Comparison of ENCODE assay signal across 9 cellular contexts in genomic region chr10:43421201-43421507, GRCh38. TPM values are rescaled to one million over a fixed set of nuclear protein-coding genes. Genes with fewer than 3 reads are reported as not detected.
DNase-seq lines count a peak whose midpoint lies in the region; ATAC-seq, FAIRE-seq and TF ChIP-seq lines count a peak whose summit lies in the region.
"Had no signal": no experiment of that assay in that cellular context is flagged by ENCODE, and none has a peak within 500 bp of the region (broad histone marks: within the 10 kb centered on the region; RNA-seq: fewer than 3 reads in every experiment).

No MANE protein-coding gene starts in this region.

- peaks cover 9% of the 10 kb centered on the region for H3K79me1 ChIP-seq in trophoblast cell (ENCODE audit: low read length)

- no peaks in the 10 kb centered on the region for H3K9me1 ChIP-seq in endothelial cell of umbilical vein (replicated peaks; ENCODE audit: control insufficient read depth, extremely low read depth, insufficient read depth, low read length)

- H3K4me2 ChIP-seq in OCI-LY3 (ENCODE audit: low read length) (peak overlapping the region; percentile 94), endothelial cell of umbilical vein (ENCODE audit: insufficient read depth, low read length) (peak overlapping the region; percentile 50), trophoblast cell (ENCODE audit: low read length) (peak overlapping the region; percentile 73)

- H3K4ac ChIP-seq in trophoblast cell (ENCODE audit: low read depth, low read length) = no peak overlapping the region

- no peak overlapping the region for H4K12ac ChIP-seq in trophoblast cell (ENCODE audit: low read depth, low read length)

- H3K27ac ChIP-seq in OCI-LY3 (ENCODE audit: low read length) = peak overlapping the region; percentile 85
- H3K27ac ChIP-seq in endothelial cell of umbilical vein (ENCODE audit: insufficient read depth, low read depth, low read length) = peak overlapping the region; percentile 68
- H3K27ac ChIP-seq in trophoblast cell (ENCODE audit: low read depth, low read length) = peak overlapping the region; percentile 74

- H3K18ac ChIP-seq in trophoblast cell (ENCODE audit: low read length) = no peak overlapping the region

- WGBS in trophoblast cell (ENCODE audit: extremely low coverage, insufficient coverage, insufficient read length) = no CpG with 5 or more reads among the region's 4 CpGs

- H2AFZ ChIP-seq in OCI-LY3 (ENCODE audit: low read depth, low read length) = peak overlapping the region; percentile 89
- peak overlapping the region; percentile 86 for H2AFZ ChIP-seq in endothelial cell of umbilical vein (ENCODE audit: low read depth, low read length)
- peak overlapping the region; percentile 66 for H2AFZ ChIP-seq in trophoblast cell (ENCODE audit: insufficient read depth, low read length, poor library complexity)

- H3K4me1 ChIP-seq in ES-I3 (ENCODE audit: insufficient read depth, low read length) = no peaks in the 10 kb centered on the region
- H3K4me1 ChIP-seq in OCI-LY3 (ENCODE audit: low read length) = peaks cover 20% of the 10 kb centered on the region
- peaks cover 16% of the 10 kb centered on the region for H3K4me1 ChIP-seq in endothelial cell of umbilical vein (ENCODE audit: control insufficient read depth, extremely low read depth, insufficient read depth, low read length)
- H3K4me1 ChIP-seq in trophoblast cell (ENCODE audit: control insufficient read depth in 1 of 2, insufficient read depth in 2 of 2, low read length in 2 of 2) = peaks cover 5 to 8% of the 10 kb centered on the region in 2 experiments

- dilution Hi-C loops in endothelial cell of umbilical vein (cut with MboI; ENCODE audit: extremely low pct_ligation_motif_present, low sequenced_read_pairs) = no loop called here

- ATAC-seq in GM18858 (IDR thresholded peaks at IDR 0.05; ENCODE audit: unreplicated experiment) = no peak

- peak overlapping the region; percentile 40 for H4K91ac ChIP-seq in trophoblast cell (ENCODE audit: low read depth, low read length)

- TF ChIP-seq POLR2A in endothelial cell of umbilical vein (IDR thresholded peaks at IDR 0.05; ENCODE audit: low read depth, low read length) (no peak), GM12892 (IDR thresholded peaks at IDR 0.05; ENCODE audit: low read depth, low read length) (no peak)

- H3K79me2 ChIP-seq in OCI-LY3 (ENCODE audit: low read length) (no peaks in the 10 kb centered on the region), endothelial cell of umbilical vein (ENCODE audit: control insufficient read depth, insufficient read depth, low read length) (no peaks in the 10 kb centered on the region), trophoblast cell (ENCODE audit: control insufficient read depth, insufficient read depth, low read length, poor library complexity) (no peaks in the 10 kb centered on the region)

- CTCF ChIA-PET in endothelial cell of umbilical vein (lab: Charles Lee) = interaction anchor here (2.1 kb wide), 1 partner anchor 14 kb away, joined by 8 read pairs; no protein-coding TSS in a partner anchor

- H2BK120ac ChIP-seq in trophoblast cell (ENCODE audit: insufficient read depth, low read length, poor library complexity) = no peak overlapping the region

- intact Hi-C loops in endothelial cell of umbilical vein (cut with micrococcal nuclease) = no loop called here

- H3K14ac ChIP-seq in trophoblast cell (ENCODE audit: low read length) = no peak overlapping the region

- no peak overlapping the region for H2BK12ac ChIP-seq in trophoblast cell (ENCODE audit: low read length)

- H3K4me3 ChIP-seq in OCI-LY3 (ENCODE audit: low read length) (peak overlapping the region; percentile 86), endothelial cell of umbilical vein (replicated peaks in 1 of 3; ENCODE audit: insufficient read depth in 1 of 3, low read depth in 1 of 3, low read length in 3 of 3) (peak overlapping the region in 2 of 3 experiments; percentile 37 to 42), trophoblast cell (ENCODE audit: low read depth, low read length) (no peak overlapping the region)

- no peak overlapping the region for H4K8ac ChIP-seq in trophoblast cell (ENCODE audit: low read depth, low read length)

- POLR2A ChIA-PET in endothelial cell of umbilical vein (lab: Charles Lee) = interaction anchor here (1.2 kb wide), 1 partner anchor 16 kb away, joined by 4 read pairs; the partner anchor contains the start of gene ZNF487

- H3K36me3 ChIP-seq in ES-I3 (ENCODE audit: insufficient read depth, low read length) = no peaks in the 10 kb centered on the region
- no peaks in the 10 kb centered on the region for H3K36me3 ChIP-seq in OCI-LY3 (replicated peaks; ENCODE audit: low read depth, low read length)
- no peaks in the 10 kb centered on the region for H3K36me3 ChIP-seq in endothelial cell of umbilical vein (ENCODE audit: control insufficient read depth in 2 of 2, extremely low read depth in 1 of 2, insufficient read depth in 2 of 2, low read length in 2 of 2)
- H3K36me3 ChIP-seq in trophoblast cell (ENCODE audit: control insufficient read depth in 1 of 2, insufficient read depth in 2 of 2, low read length in 2 of 2) = no peaks in the 10 kb centered on the region

- no peak for FAIRE-seq in endothelial cell of umbilical vein (lab: Jason Lieb, UNC)
- FAIRE-seq in GM12892 (lab: Jason Lieb, UNC) = no peak

- no peak overlapping the region for H3K23ac ChIP-seq in trophoblast cell (ENCODE audit: low read length)

- DNase-seq in endothelial cell of umbilical vein (ENCODE audit: low read depth, low spot score) (no peak), trophoblast cell (no peak), DMS79 (lab: John Stamatoyannopoulos, UW) (no peak), DMS114 treated with DMSO at 0.1 percent for 48 hours (lab: John Stamatoyannopoulos, UW; ENCODE audit: unreplicated experiment) (no peak), GM12892 (ENCODE audit: insufficient read length) (no peak)

- H2AK5ac ChIP-seq in trophoblast cell (ENCODE audit: low read length) = no peak overlapping the region

- no peak overlapping the region for H2BK5ac ChIP-seq in trophoblast cell (ENCODE audit: low read depth, low read length, poor library complexity)

- no peaks in the 10 kb centered on the region for H4K20me1 ChIP-seq in OCI-LY3 (ENCODE audit: insufficient read depth, low read length)
- no peaks in the 10 kb centered on the region for H4K20me1 ChIP-seq in endothelial cell of umbilical vein (replicated peaks; ENCODE audit: control insufficient read depth, extremely low read depth, insufficient read depth, low read length)

- no peaks in the 10 kb centered on the region for H3K27me3 ChIP-seq in OCI-LY3 (ENCODE audit: low read depth, low read length)
- no peaks in the 10 kb centered on the region for H3K27me3 ChIP-seq in endothelial cell of umbilical vein (ENCODE audit: control insufficient read depth in 2 of 2, insufficient read depth in 2 of 2, low read length in 2 of 2)
- no peaks in the 10 kb centered on the region for H3K27me3 ChIP-seq in trophoblast cell (ENCODE audit: insufficient read depth, low read length)

- H3K9me3 ChIP-seq in ES-I3 (ENCODE audit: control insufficient read depth, insufficient read depth, low read length) (no peaks in the 10 kb centered on the region), OCI-LY3 (ENCODE audit: insufficient read depth, low read length) (no peaks in the 10 kb centered on the region), endothelial cell of umbilical vein (replicated peaks; ENCODE audit: control insufficient read depth, insufficient read depth, low read length) (no peaks in the 10 kb centered on the region), trophoblast cell (ENCODE audit: insufficient read depth, low read depth, low read length) (no peaks in the 10 kb centered on the region)

- peak overlapping the region; percentile 48 for H3K9ac ChIP-seq in ES-I3 (ENCODE audit: low read depth, low read length)
- H3K9ac ChIP-seq in OCI-LY3 (ENCODE audit: low read length) = peak overlapping the region; percentile 90
- peak overlapping the region; percentile 72 for H3K9ac ChIP-seq in endothelial cell of umbilical vein (replicated peaks; ENCODE audit: extremely low read depth, insufficient read depth, low read length)
- H3K9ac ChIP-seq in trophoblast cell (ENCODE audit: low read length) = no peak overlapping the region

- BruUV-seq in endothelial cell of umbilical vein (replicated peaks; lab: Mats Ljungman, UMichigan) = no TSS peak

- TF ChIP-seq CTCF in OCI-LY3 (IDR thresholded peaks at IDR 0.05; ENCODE audit: low read depth, low read length) = no peak
- TF ChIP-seq CTCF in endothelial cell of umbilical vein (IDR thresholded peaks at IDR 0.05; ENCODE audit: extremely low read depth in 1 of 2, insufficient read depth in 1 of 2, low read depth in 1 of 2, low read length in 2 of 2) = no peak

RNA-seq across cellular contexts. Expression of gene HNRNPF, which starts 12.2 kb away (rescaled TPM):
- 215 and 230 TPM in 2 replicates for total RNA-seq in endothelial cell of umbilical vein
- 126 and 144 TPM in 2 replicates for polyA plus RNA-seq in endothelial cell of umbilical vein
- polyA plus RNA-seq in endothelial cell of umbilical vein (2011; cell fraction: cytosol; rRNA removed) = 163 and 177 TPM in 2 replicates
- polyA plus RNA-seq in endothelial cell of umbilical vein (2011; cell fraction: nucleus; rRNA removed) = 125 and 146 TPM in 2 replicates
- polyA plus RNA-seq in endothelial cell of umbilical vein (2012) = 152 and 181 TPM in 2 replicates
- polyA minus RNA-seq in endothelial cell of umbilical vein = 192 and 223 TPM in 2 replicates
- polyA minus RNA-seq in endothelial cell of umbilical vein (2011; cell fraction: cytosol; rRNA and poly(A)+ RNA removed) = 119 TPM
- 38.1 and 40.2 TPM in 2 replicates for polyA minus RNA-seq in endothelial cell of umbilical vein (2011; cell fraction: nucleus; rRNA and poly(A)+ RNA removed)
- 123 and 124 TPM in 2 replicates for polyA plus RNA-seq in trophoblast cell (2013)
- polyA plus RNA-seq in GM12892 (2012; ENCODE audit: missing spikeins) = 192 TPM

RNA-seq across cellular contexts. Expression of gene ZNF487, which starts 15.8 kb away (rescaled TPM):
- total RNA-seq in endothelial cell of umbilical vein = 2.6 and 3.0 TPM in 2 replicates
- 2.1 and 24.0 TPM in 2 replicates for polyA plus RNA-seq in endothelial cell of umbilical vein
- 2.7 and 2.9 TPM in 2 replicates for polyA plus RNA-seq in endothelial cell of umbilical vein (2011; cell fraction: cytosol; rRNA removed)
- polyA plus RNA-seq in endothelial cell of umbilical vein (2011; cell fraction: nucleus; rRNA removed) = 2.3 and 3.4 TPM in 2 replicates
- polyA plus RNA-seq in endothelial cell of umbilical vein (2012) = 2.3 and 3.3 TPM in 2 replicates
- polyA minus RNA-seq in endothelial cell of umbilical vein = 1.0 and 2.4 TPM in 2 replicates
- 2.6 TPM for polyA minus RNA-seq in endothelial cell of umbilical vein (2011; cell fraction: cytosol; rRNA and poly(A)+ RNA removed)
- polyA minus RNA-seq in endothelial cell of umbilical vein (2011; cell fraction: nucleus; rRNA and poly(A)+ RNA removed) = 2.5 and 3.3 TPM in 2 replicates
- polyA plus RNA-seq in trophoblast cell (2013) = 1.5 and 1.8 TPM in 2 replicates
- 0.70 TPM for polyA plus RNA-seq in GM12892 (2012; ENCODE audit: missing spikeins)

RNA-seq across cellular contexts. Expression of gene FXYD4, which starts 49.7 kb away (rescaled TPM):
- total RNA-seq in endothelial cell of umbilical vein = not detected in 2 replicates
- not detected in 2 replicates for polyA plus RNA-seq in endothelial cell of umbilical vein
- not detected in 2 replicates for polyA plus RNA-seq in endothelial cell of umbilical vein (2011; cell fraction: cytosol; rRNA removed)
- not detected in 2 replicates for polyA plus RNA-seq in endothelial cell of umbilical vein (2011; cell fraction: nucleus; rRNA removed)
- not detected in 2 replicates for polyA plus RNA-seq in endothelial cell of umbilical vein (2012)
- polyA minus RNA-seq in endothelial cell of umbilical vein = not detected in 2 replicates
- polyA minus RNA-seq in endothelial cell of umbilical vein (2011; cell fraction: cytosol; rRNA and poly(A)+ RNA removed) = not detected
- not detected in 2 replicates for polyA minus RNA-seq in endothelial cell of umbilical vein (2011; cell fraction: nucleus; rRNA and poly(A)+ RNA removed)
- 0.14 and 0.64 TPM in 2 replicates for polyA plus RNA-seq in trophoblast cell (2013)
- not detected for polyA plus RNA-seq in GM12892 (2012; ENCODE audit: missing spikeins)
- total RNA-seq: H4 had no signal
